Comparison of ENCODE assay signal across 8 cellular contexts in the genomic region with DNA sequence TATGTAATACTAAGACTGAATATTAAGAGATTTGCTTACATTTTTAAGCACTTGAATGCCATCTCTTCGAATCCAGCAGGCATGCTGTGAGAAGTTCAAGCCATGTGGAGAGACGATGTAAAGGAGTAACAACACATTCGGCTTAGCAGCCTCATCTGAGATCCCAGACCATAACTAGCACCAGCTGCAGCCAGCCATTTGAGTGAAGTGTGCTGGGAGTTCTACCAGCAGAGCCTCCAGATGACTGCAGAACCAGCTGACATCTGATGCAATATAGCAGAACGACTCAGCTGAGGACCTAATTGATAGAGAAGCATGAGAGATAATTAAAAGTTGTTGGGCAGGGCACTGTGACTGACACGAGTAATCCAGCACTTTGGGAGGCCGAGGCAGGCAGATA.
A peak's percentile ranks its signal among the peaks of the same experiment; 100 is the strongest.
DNase-seq lines count a peak whose midpoint lies in the region; ATAC-seq, FAIRE-seq and TF ChIP-seq lines count a peak whose summit lies in the region.
"Not testable (repeated sequence)": the region's sequence is repeated elsewhere in the genome, so short reads cannot be mapped to it uniquely, and the experiment has no call there.

No MANE protein-coding gene starts in this region.

- H3K36me3 ChIP-seq in GM23338 (ENCODE audit: insufficient read depth); adipocyte (ENCODE audit: control insufficient read depth, insufficient read depth, low read length, severe bottlenecking); kidney (ENCODE audit: control insufficient read depth in 1 of 2, insufficient read depth in 2 of 2, low read length in 2 of 2); trophoblast cell (ENCODE audit: control insufficient read depth in 1 of 2, insufficient read depth in 2 of 2, low read length in 2 of 2): not testable (repeated sequence)

- H3K4ac ChIP-seq in trophoblast cell (ENCODE audit: low read depth, low read length) = not testable (repeated sequence)

- not testable (repeated sequence) for H3K36me3 Mint-ChIP-seq in GM23338 (ENCODE audit: low read depth)

- not testable (repeated sequence) for H4K91ac ChIP-seq in trophoblast cell (ENCODE audit: low read depth, low read length)

- not testable (repeated sequence) for H3K4me1 ChIP-seq in GM23338 (ENCODE audit: insufficient read depth); adipocyte (ENCODE audit: control insufficient read depth, insufficient read depth, low read length); kidney (ENCODE audit: control insufficient read depth in 1 of 2, insufficient read depth in 1 of 2, low read depth in 1 of 2, low read length in 2 of 2); trophoblast cell (ENCODE audit: control insufficient read depth in 1 of 2, insufficient read depth in 2 of 2, low read length in 2 of 2)

- no CpG with 5 or more reads among the region's 6 CpGs for WGBS in trophoblast cell (ENCODE audit: extremely low coverage, insufficient coverage, insufficient read length)

- H4K8ac ChIP-seq in trophoblast cell (ENCODE audit: low read depth, low read length) = not testable (repeated sequence)

- H4K20me1 ChIP-seq in GM23338 (replicated peaks; ENCODE audit: insufficient read depth) = not testable (repeated sequence)

- not testable (repeated sequence) for H3K23ac ChIP-seq in trophoblast cell (ENCODE audit: low read length)

- peaks cover 11% of the 10 kb centered on the region for H3K4me1 Mint-ChIP-seq in GM23338

- not testable (repeated sequence) for H3K4me3 ChIP-seq in AG10803 (ENCODE audit: low read length); GM23338; adipocyte (ENCODE audit: low read length); kidney (ENCODE audit: low read length in 2 of 2); trophoblast cell (ENCODE audit: low read depth, low read length)
- H3K4me3 ChIP-seq in epithelial cell of proximal tubule (ENCODE audit: low read depth, low read length) = peak overlapping the region; percentile 49

- H3K27ac ChIP-seq in GM23338 (ENCODE audit: low read depth); trophoblast cell (ENCODE audit: low read depth, low read length): not testable (repeated sequence)
- H3K27ac ChIP-seq in kidney (ENCODE audit: low read depth in 2 of 2, low read length in 2 of 2) = peak overlapping the region; percentile 23 to 59

- not testable (repeated sequence) for H2AK5ac ChIP-seq in trophoblast cell (ENCODE audit: low read length)

- not testable (repeated sequence) for H2BK120ac ChIP-seq in trophoblast cell (ENCODE audit: insufficient read depth, low read length, poor library complexity)

- H3K79me2 ChIP-seq in GM23338 (replicated peaks; ENCODE audit: insufficient read depth); trophoblast cell (ENCODE audit: control insufficient read depth, insufficient read depth, low read length, poor library complexity): not testable (repeated sequence)

- not testable (repeated sequence) for FAIRE-seq in kidney (lab: Jason Lieb, UNC)

- not testable (repeated sequence) for H3K27me3 Mint-ChIP-seq in GM23338 (ENCODE audit: insufficient read depth, low read depth, poor library complexity)

- not testable (repeated sequence) for H3K4me2 ChIP-seq in GM23338; trophoblast cell (ENCODE audit: low read length)

- 0 out of 2 replicates have a peak overlapping the region, but pooled peaks have one; percentile 40 for H3K27ac Mint-ChIP-seq in GM23338

- H2AFZ ChIP-seq in GM23338; trophoblast cell (ENCODE audit: insufficient read depth, low read length, poor library complexity): not testable (repeated sequence)

- not testable (repeated sequence) for H3K9ac ChIP-seq in adipocyte (ENCODE audit: low read length); kidney (ENCODE audit: low read length in 2 of 2); trophoblast cell (ENCODE audit: low read length)

- H3F3A ChIP-seq in GM23338 (replicated peaks; ENCODE audit: low read depth) = not testable (repeated sequence)

- H2BK5ac ChIP-seq in trophoblast cell (ENCODE audit: low read depth, low read length, poor library complexity) = not testable (repeated sequence)

- not testable (repeated sequence) for H3K4me3 Mint-ChIP-seq in GM23338

- not testable (repeated sequence) for H3K27me3 ChIP-seq in GM23338 (ENCODE audit: insufficient read depth); adipocyte (replicated peaks; ENCODE audit: control insufficient read depth, insufficient read depth, low read length); trophoblast cell (ENCODE audit: insufficient read depth, low read length)

- H3K9me3 ChIP-seq in adipocyte (ENCODE audit: control insufficient read depth, low read length); kidney (ENCODE audit: control insufficient read depth in 1 of 2, low read length in 2 of 2); trophoblast cell (ENCODE audit: insufficient read depth, low read depth, low read length): not testable (repeated sequence)

- TF ChIP-seq CTCF in AG10803 (conservative IDR thresholded peaks at IDR 0.05; ENCODE audit: low read length); GM23338 (conservative IDR thresholded peaks at IDR 0.05; ENCODE audit: low read depth in 2 of 2); epithelial cell of proximal tubule (conservative IDR thresholded peaks at IDR 0.05; ENCODE audit: low read depth, low read length); kidney (IDR thresholded peaks at IDR 0.05; ENCODE audit: borderline replicate concordance, extremely low read depth, insufficient read depth): not testable (repeated sequence)

- not testable (repeated sequence) for H4K12ac ChIP-seq in trophoblast cell (ENCODE audit: low read depth, low read length)

- DNase-seq in AG10803 (ENCODE audit: low read depth) (peak; percentile 62), OCI-M1 (lab: John Stamatoyannopoulos, UW) (peak; percentile 64), adipocyte (ENCODE audit: low read depth) (peak; percentile 20), fibroblast of peridontal ligament (ENCODE audit: extremely low read depth) (peak; percentile 22), trophoblast cell (peak; percentile 12 to 50)
- not testable (repeated sequence) for DNase-seq in GM23338 (ENCODE audit: low spot score); epithelial cell of proximal tubule (ENCODE audit: low read depth); kidney

- H3K9me2 ChIP-seq in GM23338 (ENCODE audit: insufficient read depth) = not testable (repeated sequence)

- H3K9me3 Mint-ChIP-seq in GM23338 = not testable (repeated sequence)

- not testable (repeated sequence) for H2BK12ac ChIP-seq in trophoblast cell (ENCODE audit: low read length)

- not testable (repeated sequence) for H3K79me1 ChIP-seq in trophoblast cell (ENCODE audit: low read length)

- intact Hi-C loops in kidney (cut with DNase I) = not testable (repeated sequence)

- not testable (repeated sequence) for H3K18ac ChIP-seq in trophoblast cell (ENCODE audit: low read length)

- H3K14ac ChIP-seq in trophoblast cell (ENCODE audit: low read length) = not testable (repeated sequence)

- not testable (repeated sequence) for ATAC-seq in GM23338
